18 cellular contexts compared by ENCODE assay signal in the genomic region with DNA sequence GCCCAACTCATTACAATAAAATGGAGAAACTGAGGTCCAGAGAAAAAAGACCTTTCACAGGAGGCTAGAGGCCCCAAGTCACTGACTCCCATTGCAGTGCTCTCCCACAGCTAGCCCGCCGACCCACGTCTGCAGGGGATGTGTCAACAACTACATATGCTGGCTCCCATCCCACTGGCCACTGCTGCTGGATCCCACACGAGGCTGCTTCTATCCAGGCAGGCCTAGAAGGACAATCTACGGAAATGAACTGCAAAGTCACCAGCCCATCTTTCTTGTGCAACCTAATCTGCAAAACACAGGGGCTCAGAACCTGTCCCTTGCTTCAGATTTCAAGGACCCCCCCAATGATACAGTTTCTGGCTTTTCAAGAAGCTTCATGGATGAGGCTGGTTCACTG. TPM values are rescaled to one million over a fixed set of nuclear protein-coding genes. Genes with fewer than 3 reads are reported as not detected.
DNase-seq lines count a peak whose midpoint lies in the region; ATAC-seq, FAIRE-seq and TF ChIP-seq lines count a peak whose summit lies in the region.
"Had no signal": no experiment of that assay in that cellular context is flagged by ENCODE, and none has a peak within 500 bp of the region (broad histone marks: within the 10 kb centered on the region; RNA-seq: fewer than 3 reads in every experiment).

No MANE protein-coding gene starts in this region.

- no peaks in the 10 kb centered on the region for H3K27me3 ChIP-seq in GM12878 (replicated peaks in 1 of 2; ENCODE audit: control insufficient read depth in 2 of 2, insufficient read depth in 2 of 2, low read length in 1 of 2)
- no peaks in the 10 kb centered on the region for H3K27me3 ChIP-seq in upper lobe of left lung
- H3K27me3 ChIP-seq: MG63, testis had no signal

- no peaks in the 10 kb centered on the region for H3K9me3 Mint-ChIP-seq in natural killer cell
- H3K9me3 Mint-ChIP-seq: activated naive CD4-positive, alpha-beta T cell treated with anti-CD3 and anti-CD28 coated beads, Interleukin-2, amount 50 U/mL, for 72 hours; H9 had no signal

- no peak for TF ChIP-seq CTCF in GM12878 (IDR thresholded peaks at IDR 0.05 in 2 of 3, conservative IDR thresholded peaks at IDR 0.05 in 1 of 3; ENCODE audit: control insufficient read depth in 2 of 3, extremely low read depth in 1 of 3, insufficient read depth in 1 of 3, low read depth in 3 of 3, low read length in 3 of 3)
- no peak for TF ChIP-seq CTCF in fibroblast of the aortic adventitia (IDR thresholded peaks at IDR 0.05; ENCODE audit: insufficient read depth, low read length)
- no peak for TF ChIP-seq CTCF in natural killer cell (IDR thresholded peaks at IDR 0.05)
- TF ChIP-seq CTCF in upper lobe of left lung (IDR thresholded peaks at IDR 0.05), result no peak

- H4K20me1 ChIP-seq in GM12878 (ENCODE audit: control insufficient read depth, insufficient read depth), result no peaks in the 10 kb centered on the region

- FAIRE-seq in GM12878 (lab: Jason Lieb, UNC), result no peak
- FAIRE-seq: frontal cortex had no signal

- no peak for DNase-seq in GM12878 (ENCODE audit: low read depth, low spot score)
- DNase-seq in fibroblast of the aortic adventitia (ENCODE audit: low read depth), result peak; percentile 32
- DNase-seq in natural killer cell, result no peak
- peak in 1 of 2 donors; percentile 50 for DNase-seq in upper lobe of left lung
- DNase-seq: activated CD4-positive, alpha-beta T cell treated with anti-CD3 and anti-CD28 coated beads for 36 hours; activated CD8-positive, alpha-beta memory T cell treated with anti-CD3 and anti-CD28 coated beads, Interleukin-2, amount 50 U/mL, for 48 hours; H9; MG63; midbrain; NCI-H1930; stimulated activated CD4-positive, alpha-beta T cell treated with anti-CD3 and anti-CD28 coated beads, Interleukin-2, amount 100 ng/mL, for 48 hours; T1000; testis had no signal

- peaks cover 89% of the 10 kb centered on the region for H3K79me2 ChIP-seq in GM12878 (ENCODE audit: control insufficient read depth, insufficient read depth, low read length)

- H3K27ac ChIP-seq in GM12878 (ENCODE audit: control insufficient read depth, insufficient read depth) (no peak overlapping the region), upper lobe of left lung (peak overlapping the region; percentile 73 to 90 (median 82))

- SMC1A ChIA-PET in GM12878 (lab: Charles Lee; ENCODE audit: uncharacterized antibody, unreplicated experiment), result interaction anchor here (1.0 to 2.0 kb wide), 3 partner anchors 11 to 14 kb away, joined by 3 to 6 read pairs (median 4); no protein-coding TSS in a partner anchor

- peak overlapping the region; percentile 67 to 87 for H3K27ac Mint-ChIP-seq in natural killer cell

- no peak for TF ChIP-seq RAD21 in GM12878 (IDR thresholded peaks at IDR 0.05; ENCODE audit: insufficient read depth, low read depth, low read length)

- H3K9me3 ChIP-seq in GM12878 (replicated peaks; ENCODE audit: control insufficient read depth, insufficient read depth, low read length) (no peaks in the 10 kb centered on the region), upper lobe of left lung (no peaks in the 10 kb centered on the region)
- H3K9me3 ChIP-seq: MG63, testis had no signal

- no peak overlapping the region for H2AFZ ChIP-seq in GM12878 (ENCODE audit: control insufficient read depth, low read depth, low read length)

- TF ChIP-seq EP300 in GM12878 (IDR thresholded peaks at IDR 0.05; ENCODE audit: borderline replicate concordance in 1 of 2, control insufficient read depth in 1 of 2, low read depth in 2 of 2, low read length in 2 of 2), result no peak
- no peak for TF ChIP-seq EP300 in upper lobe of left lung (IDR thresholded peaks at IDR 0.05)

- CTCF ChIA-PET in GM12878 (lab: Yijun Ruan, JAX), result interaction anchor here (1.3 kb wide), 1 partner anchor 15 kb away, joined by 4 read pairs; no protein-coding TSS in a partner anchor

- no peak overlapping the region for H3K4me3 Mint-ChIP-seq in natural killer cell
- H3K4me3 Mint-ChIP-seq: activated CD4-positive, alpha-beta T cell treated with anti-CD3 and anti-CD28 coated beads for 36 hours; H9 had no signal

- H3K4me1 ChIP-seq in GM12878 (ENCODE audit: control insufficient read depth, insufficient read depth, low read length) (peaks cover 31% of the 10 kb centered on the region), upper lobe of left lung (peaks cover 69 to 93% (median 77%) of the 10 kb centered on the region in 4 donors)

- no TSS peak for BruUV-seq in GM12878 (replicated peaks; lab: Mats Ljungman, UMichigan)

- H3K4me1 Mint-ChIP-seq in natural killer cell, result peaks cover 83 to 85% of the 10 kb centered on the region in 2 donors

- WGBS in GM12878 (ENCODE audit: insufficient coverage, insufficient replicate concordance, low lambda C conversion rate, missing lambda C conversion rate), result 96% methylated on average over 5 of the region's 5 CpGs
- WGBS in upper lobe of left lung, 2 donors, result 39 to 58% methylated on average over 5 of the region's 5 CpGs

- ATAC-seq in GM12878, result no peak
- ATAC-seq in natural killer cell, result no peak
- ATAC-seq in upper lobe of left lung (ENCODE audit: low FRiP score in 2 of 2), result no peak
- ATAC-seq in HG02840 (IDR thresholded peaks at IDR 0.05; ENCODE audit: low FRiP score, unreplicated experiment), result no peak
- ATAC-seq in HG03442 (IDR thresholded peaks at IDR 0.05; ENCODE audit: unreplicated experiment), result no peak
- no peak for ATAC-seq in HG03439 (IDR thresholded peaks at IDR 0.05; ENCODE audit: unreplicated experiment)
- ATAC-seq: activated CD4-positive, alpha-beta T cell treated with anti-CD3 and anti-CD28 coated beads for 36 hours; activated naive CD4-positive, alpha-beta T cell treated with anti-CD3 and anti-CD28 coated beads, Interleukin-2, amount 50 U/mL, for 72 hours had no signal

- no peak overlapping the region for H3K4me2 ChIP-seq in GM12878 (ENCODE audit: control insufficient read depth, insufficient read depth)

- H3K36me3 ChIP-seq in GM12878 (ENCODE audit: control insufficient read depth in 2 of 2, insufficient read depth in 2 of 2, low read length in 1 of 2) (peaks cover 2 to 8% of the 10 kb centered on the region in 2 experiments), upper lobe of left lung (peaks cover 0 to under 1% (median 0%) of the 10 kb centered on the region in 4 donors)

- RAD21 ChIA-PET in GM12878 (lab: Charles Lee; ENCODE audit: unreplicated experiment), result interaction anchor here (0.7 kb wide), 1 partner anchor 80 kb away, joined by 4 read pairs; no protein-coding TSS in a partner anchor

- intact Hi-C loops in GM12878 (cut with micrococcal nuclease; ENCODE audit: unreplicated experiment) (no loop called here), natural killer cell (cut with micrococcal nuclease) (no loop called here)

- H3K4me3 ChIP-seq in GM12878 (no peak overlapping the region), fibroblast of the aortic adventitia (ENCODE audit: low read depth, low read length) (no peak overlapping the region), upper lobe of left lung (no peak overlapping the region)
- H3K4me3 ChIP-seq: MG63, testis had no signal

- no peaks in the 10 kb centered on the region for H3K27me3 Mint-ChIP-seq in natural killer cell (ENCODE audit: low read depth in 2 of 2)
- H3K27me3 Mint-ChIP-seq: activated CD4-positive, alpha-beta T cell treated with anti-CD3 and anti-CD28 coated beads for 36 hours had no signal

- H3K36me3 Mint-ChIP-seq in natural killer cell, result no peaks in the 10 kb centered on the region

- 0 out of 2 replicates have a peak, but pooled peaks have one; percentile 19 for TF ChIP-seq POLR2A in GM12878 (IDR thresholded peaks at IDR 0.05; ENCODE audit: low read depth, low read length)
- no peak for TF ChIP-seq POLR2A in upper lobe of left lung (IDR thresholded peaks at IDR 0.05)

- H3K9ac ChIP-seq in GM12878 (ENCODE audit: control insufficient read depth, insufficient read depth, low read length), result no peak overlapping the region

- POLR2A ChIA-PET in GM12878 (lab: Charles Lee), result interaction anchor here (0.7 to 17.2 kb wide), 2 partner anchors 13 to 16 kb away, joined by 3 to 291 read pairs; a partner anchor contains a TSS

- in situ Hi-C loops in GM12878 (cut with MboI), result loop anchor here (25.0 kb wide), 1 partner anchor 1679 kb away; a partner anchor contains a TSS

TF ChIP-seq in GM12878, 131 proteins besides CTCF, POLR2A, EP300 and RAD21:
- no peak for TF ChIP-seq NFXL1 (IDR thresholded peaks at IDR 0.05; ENCODE audit: borderline replicate concordance)
- no peak for TF ChIP-seq YBX1 (IDR thresholded peaks at IDR 0.05)
- TF ChIP-seq RFX5 (IDR thresholded peaks at IDR 0.05; ENCODE audit: low read depth, low read length), result no peak
TF ChIP-seq in GM12878: peak in this region for 0.

RNA-seq across cellular contexts. Expression of a gene that starts 24.0 kb away (rescaled TPM):
- total RNA-seq in GM12878 (2013; cell fraction: nucleolus; rRNA removed), result 149 and 166 TPM in 2 replicates
- total RNA-seq in GM12878 (2014; rRNA removed) (45.8 and 52.2 TPM in 2 replicates), GM12878 (2014; rRNA removed; fragmentation: Illumina TruSeq; extraction: Trizol) (34.8 and 39.6 TPM in 2 replicates), GM12878 (2021) (113 and 115 TPM in 2 replicates), fibroblast of the aortic adventitia (ENCODE audit: low replicate concordance) (20.2 and 33.7 TPM in 2 replicates), natural killer cell (100 to 1,000 TPM; 210 to 224 (median 222) TPM), upper lobe of left lung (100 to 1,000 TPM in 2 of 6 donors, 10 to 100 TPM in 4; 82.8 to 161 (median 96.8) TPM)
- 25.7 TPM for polyA plus RNA-seq in GM12878 (2011; ENCODE audit: low read depth)
- polyA plus RNA-seq in GM12878 (2011; rRNA removed) (42.9 and 63.9 TPM in 2 replicates), GM12878 (2014; fragmentation: Illumina TruSeq; extraction: Trizol) (35.7 and 53.4 TPM in 2 replicates), GM12878 (2014; fragmentation: Nextera tagmentation; extraction: Ambion mirVana) (under 1 TPM; 0.42 to 0.60 TPM), GM12878 (2014; rRNA removed) (73.7 and 83.1 TPM in 2 replicates), GM12878 (2016; fragmentation: Nextera tagmentation; extraction: Ambion mirVana) (10 to 100 TPM; 10.7 to 12.2 TPM)
- polyA plus RNA-seq in GM12878 (2011; cell fraction: cytosol; rRNA removed), result 54.2 and 61.6 TPM in 2 replicates
- polyA plus RNA-seq in GM12878 (2011; cell fraction: nucleus; rRNA removed), result 95.7 and 113 TPM in 2 replicates
- polyA plus RNA-seq in GM12878 (2012), result 56.2 and 57.9 TPM in 2 replicates
- polyA minus RNA-seq in GM12878 (2011; rRNA and poly(A)+ RNA removed), result 44.3 and 62.2 TPM in 2 replicates
- polyA minus RNA-seq in GM12878 (2011; cell fraction: cytosol; rRNA and poly(A)+ RNA removed), result 22.3 and 26.7 TPM in 2 replicates
- 23.0 and 40.7 TPM in 2 replicates for polyA minus RNA-seq in GM12878 (2011; cell fraction: nucleus; rRNA and poly(A)+ RNA removed)
